Comparison of ENCODE assay signal across 8 cellular contexts in the genomic region with DNA sequence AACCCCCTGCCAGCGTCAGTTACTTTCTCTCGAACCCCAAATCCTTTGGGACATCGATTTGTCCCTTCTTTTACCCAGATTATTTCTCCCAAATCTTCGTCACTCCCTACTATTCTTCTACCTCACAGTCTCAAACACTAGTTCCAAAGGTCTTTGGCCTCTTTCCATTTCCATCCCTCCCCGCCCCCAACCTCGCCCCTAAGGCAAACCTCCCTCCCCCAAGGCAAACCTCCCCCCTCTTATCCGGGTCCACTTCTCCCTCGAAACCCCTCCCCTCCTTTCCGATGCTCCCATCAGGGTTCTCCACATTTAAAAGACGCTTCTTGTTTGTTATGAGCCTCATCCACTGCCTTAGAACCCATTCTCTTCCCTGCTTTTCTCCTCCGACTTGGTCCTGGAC.
DNase-seq lines count a peak whose midpoint lies in the region; ATAC-seq and FAIRE-seq lines count a peak whose summit lies in the region.

No MANE protein-coding gene starts in this region.

- H3K27me3 ChIP-seq in HUES6 (ENCODE audit: control insufficient read depth, insufficient read depth, low read length) (no peaks in the 10 kb centered on the region), iPS-15b (ENCODE audit: control insufficient read depth, insufficient read depth, low read length) (no peaks in the 10 kb centered on the region)

- peak overlapping the region; percentile 98 for H3K4me3 Mint-ChIP-seq in activated naive CD4-positive, alpha-beta T cell treated with anti-CD3 and anti-CD28 coated beads, Interleukin-2, amount 50 U/mL, for 24 hours
- H3K4me3 Mint-ChIP-seq in stimulated activated memory B cell treated with anti-CD40 and anti-IgM and Interleukin-4, amounts not matched to agents 10 μg/mL and 1 μg/mL and 100 μg/mL, for 72 hours, result peak overlapping the region; percentile 89

- H3K36me3 ChIP-seq in HUES6 (ENCODE audit: control insufficient read depth, insufficient read depth, low read length) (peaks cover 43% of the 10 kb centered on the region), iPS-15b (ENCODE audit: control insufficient read depth, insufficient read depth, low read length) (no peaks in the 10 kb centered on the region)

- H3K4me1 ChIP-seq in HUES6 (ENCODE audit: control insufficient read depth, insufficient read depth, low read length) (no peaks in the 10 kb centered on the region), iPS-15b (ENCODE audit: control insufficient read depth, insufficient read depth, low read length) (no peaks in the 10 kb centered on the region)

- peak overlapping the region; percentile 71 for H3K9ac ChIP-seq in HUES6 (ENCODE audit: low read length)
- peak overlapping the region; percentile 98 for H3K9ac ChIP-seq in iPS-15b (ENCODE audit: low read depth, low read length)

- FAIRE-seq in GM19239 (lab: Jason Lieb, UNC), result no peak

- H3K4me3 ChIP-seq in HUES6 (ENCODE audit: low read depth, low read length) (peak overlapping the region; percentile 82), iPS-15b (ENCODE audit: low read depth, low read length) (peak overlapping the region; percentile 95)

- no peak for DNase-seq in NCI-H1436 (lab: John Stamatoyannopoulos, UW)
- DNase-seq in GM19239 (ENCODE audit: insufficient read length, low spot score), result no peak
- DNase-seq in NCI-H82 treated with DMSO at 0.1 percent for 48 hours (lab: John Stamatoyannopoulos, UW; ENCODE audit: unreplicated experiment), result no peak

- H3K36me3 Mint-ChIP-seq in activated naive CD4-positive, alpha-beta T cell treated with anti-CD3 and anti-CD28 coated beads, Interleukin-2, amount 50 U/mL, for 24 hours, result peaks cover 4% of the 10 kb centered on the region
- peaks cover 30% of the 10 kb centered on the region for H3K36me3 Mint-ChIP-seq in stimulated activated memory B cell treated with anti-CD40 and anti-IgM and Interleukin-4, amounts not matched to agents 10 μg/mL and 1 μg/mL and 100 μg/mL, for 72 hours

- no peak for ATAC-seq in stimulated activated memory B cell treated with anti-CD40 and anti-IgM and Interleukin-4, amounts not matched to agents 10 μg/mL and 1 μg/mL and 100 μg/mL, for 72 hours
- ATAC-seq in GM21825 (IDR thresholded peaks at IDR 0.05; ENCODE audit: unreplicated experiment), result no peak

- no peaks in the 10 kb centered on the region for H3K9me3 Mint-ChIP-seq in activated naive CD4-positive, alpha-beta T cell treated with anti-CD3 and anti-CD28 coated beads, Interleukin-2, amount 50 U/mL, for 24 hours
- no peaks in the 10 kb centered on the region for H3K9me3 Mint-ChIP-seq in stimulated activated memory B cell treated with anti-CD40 and anti-IgM and Interleukin-4, amounts not matched to agents 10 μg/mL and 1 μg/mL and 100 μg/mL, for 72 hours

- peak overlapping the region; percentile 11; the same call in 1 of the 2 replicates for H3K27ac ChIP-seq in HUES6 (ENCODE audit: low read depth, low read length)

- peak overlapping the region; percentile 97 for H3K27ac Mint-ChIP-seq in activated naive CD4-positive, alpha-beta T cell treated with anti-CD3 and anti-CD28 coated beads, Interleukin-2, amount 50 U/mL, for 24 hours
- H3K27ac Mint-ChIP-seq in stimulated activated memory B cell treated with anti-CD40 and anti-IgM and Interleukin-4, amounts not matched to agents 10 μg/mL and 1 μg/mL and 100 μg/mL, for 72 hours, result peak overlapping the region; percentile 93

- H3K27me3 Mint-ChIP-seq in activated naive CD4-positive, alpha-beta T cell treated with anti-CD3 and anti-CD28 coated beads, Interleukin-2, amount 50 U/mL, for 24 hours, result no peaks in the 10 kb centered on the region
- no peaks in the 10 kb centered on the region for H3K27me3 Mint-ChIP-seq in stimulated activated memory B cell treated with anti-CD40 and anti-IgM and Interleukin-4, amounts not matched to agents 10 μg/mL and 1 μg/mL and 100 μg/mL, for 72 hours

- no peaks in the 10 kb centered on the region for H3K9me3 ChIP-seq in HUES6 (ENCODE audit: control insufficient read depth, insufficient read depth, low read depth, low read length)
- no peaks in the 10 kb centered on the region for H3K9me3 ChIP-seq in iPS-15b (ENCODE audit: control insufficient read depth, insufficient read depth, low read length)

- H3K4me1 Mint-ChIP-seq in activated naive CD4-positive, alpha-beta T cell treated with anti-CD3 and anti-CD28 coated beads, Interleukin-2, amount 50 U/mL, for 24 hours, result peaks cover 64% of the 10 kb centered on the region
- peaks cover 53% of the 10 kb centered on the region for H3K4me1 Mint-ChIP-seq in stimulated activated memory B cell treated with anti-CD40 and anti-IgM and Interleukin-4, amounts not matched to agents 10 μg/mL and 1 μg/mL and 100 μg/mL, for 72 hours
